In the genomic region with DNA sequence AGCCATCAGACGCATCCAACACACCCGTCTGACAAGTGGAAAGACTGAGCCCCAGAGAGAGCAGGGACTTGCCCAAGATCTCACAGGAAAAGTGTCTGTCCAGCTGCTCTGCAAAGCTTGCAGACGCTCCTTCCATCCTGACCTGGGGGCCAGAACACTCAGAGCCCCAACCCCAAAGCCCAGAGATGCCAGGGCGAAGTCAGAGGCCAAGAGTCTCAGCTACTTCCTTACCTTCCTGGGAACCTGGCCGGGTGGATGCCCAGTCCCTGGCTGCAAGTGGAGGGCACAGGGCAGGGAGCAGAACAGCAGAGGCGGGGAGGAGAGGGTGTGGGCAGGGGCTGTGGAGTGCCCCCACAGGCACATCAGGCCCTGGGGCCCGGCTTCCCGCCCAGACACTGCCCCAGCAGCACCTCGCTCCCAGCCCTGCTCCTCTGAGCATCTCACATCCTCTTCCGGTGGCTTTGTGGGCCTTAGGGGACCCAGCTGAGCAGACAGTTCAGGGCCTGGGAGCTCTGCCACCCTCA, we compare ENCODE assay signal across 10 cellular contexts. TPM values are rescaled to one million over a fixed set of nuclear protein-coding genes. Genes with fewer than 3 reads are reported as not detected.
A peak's percentile ranks its signal among the peaks of the same experiment; 100 is the strongest.
DNase-seq lines count a peak whose midpoint lies in the region; ATAC-seq and TF ChIP-seq lines count a peak whose summit lies in the region.
"Had no signal": no experiment of that assay in that cellular context is flagged by ENCODE, and none has a peak within 500 bp of the region (broad histone marks: within the 10 kb centered on the region; RNA-seq: fewer than 3 reads in every experiment).

No MANE protein-coding gene starts in this region.

- CTCF ChIA-PET in activated CD4-positive, alpha-beta memory T cell treated with anti-CD3 and anti-CD28 coated beads, Interleukin-2, amount 10 ng/mL, durations not matched to agents 7 days and 5 days (lab: Charles Lee), result interaction anchor here (0.7 to 9.9 kb wide), 2 partner anchors 16 to 225 kb away, joined by 4 to 190 read pairs; no protein-coding TSS in a partner anchor

- peak overlapping the region; percentile 91 for H3K4me3 Mint-ChIP-seq in activated CD4-positive, alpha-beta memory T cell treated with anti-CD3 and anti-CD28 coated beads, Interleukin-2, amount 10 ng/mL, durations not matched to agents 7 days and 5 days
- H3K4me3 Mint-ChIP-seq in nephron progenitor cell, result no peak overlapping the region

- peak; percentile 81 for DNase-seq in activated CD4-positive, alpha-beta memory T cell treated with anti-CD3 and anti-CD28 coated beads, Interleukin-2, amount 10 ng/mL, durations not matched to agents 7 days and 5 days
- no peak for DNase-seq in iPS-NIHi7 (ENCODE audit: extremely low spot score)
- DNase-seq in nephron progenitor cell, result no peak
- no peak for DNase-seq in occipital lobe (lab: John Stamatoyannopoulos, UW)

- no peaks in the 10 kb centered on the region for H3K27me3 ChIP-seq in BLaER1 treated with 17β-estradiol and CSF1 and Interleukin-3, amounts not matched to agents 10 nM and 100 nM
- no peaks in the 10 kb centered on the region for H3K27me3 ChIP-seq in layer of hippocampus (ENCODE audit: control insufficient read depth, insufficient read depth, low read length)

- H3K4me3 ChIP-seq in BLaER1 treated with 17β-estradiol and CSF1 and Interleukin-3, amounts not matched to agents 10 nM and 100 nM, result peak overlapping the region in 5 of 10 experiments; percentile 26 to 51 (median 35); a peak in 5 of 20 replicates
- H3K4me3 ChIP-seq: GM23248, SK-N-MC had no signal

- peaks cover 0 to 45% (median 14%) of the 10 kb centered on the region in 11 experiments; a peak in 12 of 22 replicates for H3K36me3 ChIP-seq in BLaER1 treated with 17β-estradiol and CSF1 and Interleukin-3, amounts not matched to agents 10 nM and 100 nM

- H3K36me3 Mint-ChIP-seq in activated CD4-positive, alpha-beta memory T cell treated with anti-CD3 and anti-CD28 coated beads, Interleukin-2, amount 10 ng/mL, durations not matched to agents 7 days and 5 days (ENCODE audit: low read depth), result peaks cover 31% of the 10 kb centered on the region
- H3K36me3 Mint-ChIP-seq in nephron progenitor cell (ENCODE audit: low read depth), result peaks cover 5% of the 10 kb centered on the region

- H3K4me1 Mint-ChIP-seq in activated CD4-positive, alpha-beta memory T cell treated with anti-CD3 and anti-CD28 coated beads, Interleukin-2, amount 10 ng/mL, durations not matched to agents 7 days and 5 days, result peaks cover 87% of the 10 kb centered on the region
- peaks cover 42% of the 10 kb centered on the region for H3K4me1 Mint-ChIP-seq in nephron progenitor cell

- H4K20me1 ChIP-seq in BLaER1 treated with 17β-estradiol and CSF1 and Interleukin-3, amounts not matched to agents 10 nM and 100 nM, result peaks cover 9 to 100% (median 99%) of the 10 kb centered on the region in 11 experiments; a peak in 21 of 22 replicates

- peak overlapping the region; percentile 99 for H3K27ac Mint-ChIP-seq in activated CD4-positive, alpha-beta memory T cell treated with anti-CD3 and anti-CD28 coated beads, Interleukin-2, amount 10 ng/mL, durations not matched to agents 7 days and 5 days
- no peak overlapping the region for H3K27ac Mint-ChIP-seq in nephron progenitor cell

- POLR2A ChIA-PET in activated CD4-positive, alpha-beta memory T cell treated with anti-CD3 and anti-CD28 coated beads, Interleukin-2, amount 10 ng/mL, durations not matched to agents 7 days and 5 days (lab: Charles Lee), result interaction anchor here (0.8 to 8.9 kb wide), 8 partner anchors 9 to 243 kb away, joined by 3 to 148 read pairs (median 4); partner anchors contain the start of genes GTF3C5 and RALGDS

- peak overlapping the region in 10 of 11 experiments; percentile 40 to 90 (median 75); a peak in 20 of 22 replicates for H3K27ac ChIP-seq in BLaER1 treated with 17β-estradiol and CSF1 and Interleukin-3, amounts not matched to agents 10 nM and 100 nM
- peak overlapping the region; percentile 100 for H3K27ac ChIP-seq in layer of hippocampus (ENCODE audit: low read depth, low read length)
- H3K27ac ChIP-seq: GM23248, SK-N-MC had no signal

- no peaks in the 10 kb centered on the region for H3K9me3 Mint-ChIP-seq in activated CD4-positive, alpha-beta memory T cell treated with anti-CD3 and anti-CD28 coated beads, Interleukin-2, amount 10 ng/mL, durations not matched to agents 7 days and 5 days
- H3K9me3 Mint-ChIP-seq in nephron progenitor cell, result no peaks in the 10 kb centered on the region

- no peaks in the 10 kb centered on the region for H3K27me3 Mint-ChIP-seq in activated CD4-positive, alpha-beta memory T cell treated with anti-CD3 and anti-CD28 coated beads, Interleukin-2, amount 10 ng/mL, durations not matched to agents 7 days and 5 days
- peaks cover 2% of the 10 kb centered on the region for H3K27me3 Mint-ChIP-seq in nephron progenitor cell (ENCODE audit: low read depth, poor library complexity)

- peak overlapping the region; percentile 75 to 100 (median 95) for H3K4me2 ChIP-seq in BLaER1 treated with 17β-estradiol and CSF1 and Interleukin-3, amounts not matched to agents 10 nM and 100 nM

- TF ChIP-seq CTCF in nephron progenitor cell (IDR thresholded peaks at IDR 0.05), result no peak

- H3K4me1 ChIP-seq in BLaER1 treated with 17β-estradiol and CSF1 and Interleukin-3, amounts not matched to agents 10 nM and 100 nM, result peaks cover 82 to 100% (median 100%) of the 10 kb centered on the region in 10 experiments

- H3K9ac ChIP-seq in BLaER1 treated with 17β-estradiol and CSF1 and Interleukin-3, amounts not matched to agents 10 nM and 100 nM, result peak overlapping the region; percentile 30 to 73 (median 70); a peak in 18 of 22 replicates
- H3K9ac ChIP-seq: GM23248 had no signal

- ATAC-seq in GM21447 (IDR thresholded peaks at IDR 0.05; ENCODE audit: unreplicated experiment), result peak; percentile 37
- no peak for ATAC-seq in HG02840 (IDR thresholded peaks at IDR 0.05; ENCODE audit: low FRiP score, unreplicated experiment)

- H3K9me3 ChIP-seq in BLaER1 treated with 17β-estradiol and CSF1 and Interleukin-3, amounts not matched to agents 10 nM and 100 nM (replicated peaks in 1 of 11), result no peaks in the 10 kb centered on the region

RNA-seq across cellular contexts. Expression of gene RALGDS, which starts 9.7 kb away (rescaled TPM):
- total RNA-seq in activated CD4-positive, alpha-beta memory T cell treated with anti-CD3 and anti-CD28 coated beads, Interleukin-2, amount 10 ng/mL, durations not matched to agents 7 days and 5 days, result 100 to 1,000 TPM; 113 to 123 TPM
- 95.8 TPM for total RNA-seq in occipital lobe

RNA-seq across cellular contexts. Expression of gene GBGT1, which starts 32.9 kb away (rescaled TPM):
- total RNA-seq in activated CD4-positive, alpha-beta memory T cell treated with anti-CD3 and anti-CD28 coated beads, Interleukin-2, amount 10 ng/mL, durations not matched to agents 7 days and 5 days, result 1 to 10 TPM; 2.5 to 3.9 TPM
- total RNA-seq in occipital lobe, result 8.1 TPM
